In genomic region chr5:139392678-139393496, GRCh38 we compare ENCODE assay signal across 8 cellular contexts. TPM values are rescaled to one million over a fixed set of nuclear protein-coding genes. Genes with fewer than 3 reads are reported as not detected.
A peak's percentile ranks its signal among the peaks of the same experiment; 100 is the strongest.
DNase-seq lines count a peak whose midpoint lies in the region; ATAC-seq and TF ChIP-seq lines count a peak whose summit lies in the region.

No MANE protein-coding gene starts in this region.

- H2AFZ ChIP-seq in HCT116 (ENCODE audit: low read depth, low read length, poor library complexity, severe bottlenecking) = peak overlapping the region; percentile 68

- CTCF ChIA-PET in HCT116 (lab: Charles Lee) = interaction anchor here (0.6 to 3.2 kb wide), 6 partner anchors 9 to 846 kb away, joined by 3 to 10 read pairs (median 4); partner anchors contain the start of gene SPATA24

- no peak for TF ChIP-seq RAD21 in HCT116 (IDR thresholded peaks at IDR 0.05; ENCODE audit: low read depth)

- no peaks in the 10 kb centered on the region for H3K36me3 ChIP-seq in HCT116 (ENCODE audit: control insufficient read depth in 1 of 2, insufficient read depth in 2 of 2, low read length in 2 of 2)
- no peaks in the 10 kb centered on the region for H3K36me3 ChIP-seq in mucosa of stomach (ENCODE audit: control insufficient read depth, insufficient read depth, low read length)

- H3K27ac ChIP-seq in HCT116 (ENCODE audit: low read depth, low read length) = peak overlapping the region; percentile 82

- peak overlapping the region; percentile 87 for H3K4me2 ChIP-seq in HCT116 (ENCODE audit: low read length)

- H3K9ac ChIP-seq in HCT116 (ENCODE audit: low read length) = peak overlapping the region; percentile 89
- H3K9ac ChIP-seq in mucosa of stomach (ENCODE audit: low read length) = peak overlapping the region; percentile 47

- RAD21 ChIA-PET in HCT116 (lab: Charles Lee; ENCODE audit: low non-redundant PET in 1 of 2, low total read pairs in 2 of 2, uncharacterized antibody in 2 of 2, unreplicated experiment in 2 of 2) = no interaction called here

- in situ Hi-C loops in GM13976 (cut with MboI; ENCODE audit: low sequenced_read_pairs, unreplicated experiment) = no loop called here

- TF ChIP-seq POLR2A in HCT116 (IDR thresholded peaks at IDR 0.05; ENCODE audit: borderline replicate concordance, extremely low read depth, insufficient read depth, insufficient read length) = peak; percentile 16

- H3K9me3 ChIP-seq in HCT116 (ENCODE audit: control insufficient read depth in 1 of 2, insufficient read depth in 1 of 2, low read depth in 1 of 2, low read length in 2 of 2) = no peaks in the 10 kb centered on the region
- no peaks in the 10 kb centered on the region for H3K9me3 ChIP-seq in mucosa of stomach (ENCODE audit: control insufficient read depth, low read length)

- H3K27me3 ChIP-seq in HCT116 (ENCODE audit: insufficient read depth, low read length) = no peaks in the 10 kb centered on the region
- peaks cover 4% of the 10 kb centered on the region for H3K27me3 ChIP-seq in mucosa of stomach (ENCODE audit: control insufficient read depth, insufficient read depth, low read length)

- ATAC-seq in HCT116 = peak; percentile 82

- POLR2A ChIA-PET in HCT116 (lab: Charles Lee) = interaction anchor here (0.6 to 1.1 kb wide), 3 partner anchors 11 to 115 kb away, joined by 3 to 4 read pairs (median 4); partner anchors contain the start of gene SPATA24

- BruUV-seq in HCT116 (replicated peaks; lab: Mats Ljungman, UMichigan) = TSS peak; percentile 60

- peak; percentile 92 for TF ChIP-seq CTCF in GM13976 (IDR thresholded peaks at IDR 0.05; ENCODE audit: borderline replicate concordance, control extremely low read depth, extremely low read depth, insufficient read depth, missing control alignments)
- TF ChIP-seq CTCF in HCT116 (IDR thresholded peaks at IDR 0.05 in 2 of 3, conservative IDR thresholded peaks at IDR 0.05 in 1 of 3; ENCODE audit: borderline replicate concordance in 1 of 3, insufficient read depth in 1 of 3, low read depth in 2 of 3, low read length in 2 of 3) = peak in 2 of 3 experiments; percentile 76 to 81; a peak in 4 of 6 replicates

- peak; percentile 91 for DNase-seq in GM13976 (ENCODE audit: low spot score)
- peak; percentile 66 for DNase-seq in HCT116 (ENCODE audit: low read depth, low spot score)
- DNase-seq in NCI-H1930 (lab: John Stamatoyannopoulos, UW) = peak; percentile 30 to 42
- DNase-seq in activated CD4-positive, alpha-beta T cell treated with anti-CD3 and anti-CD28 coated beads, Interleukin-2, amount 50 U/mL, for 24 hours (ENCODE audit: low read depth in 1 of 2, low spot score in 1 of 2) = peak; percentile 55
- DNase-seq in effector CD8-positive, alpha-beta T cell (lab: John Stamatoyannopoulos, UW) = peak; percentile 56
- DNase-seq in stimulated activated naive CD4-positive, alpha-beta T cell (lab: John Stamatoyannopoulos, UW) = peak; percentile 35 to 67 (median 60)
- DNase-seq in glomerular visceral epithelial cell (ENCODE audit: extremely low spot score) = no peak

- H3K4me1 ChIP-seq in HCT116 (ENCODE audit: control insufficient read depth in 1 of 2, insufficient read depth in 2 of 2, low read length in 2 of 2) (peaks cover 15 to 56% of the 10 kb centered on the region in 2 experiments), mucosa of stomach (ENCODE audit: control insufficient read depth, insufficient read depth, low read length) (peaks cover 38% of the 10 kb centered on the region)

- H4K20me1 ChIP-seq in HCT116 (ENCODE audit: insufficient read depth) = no peaks in the 10 kb centered on the region

- no peaks in the 10 kb centered on the region for H3K9me2 ChIP-seq in HCT116 (ENCODE audit: insufficient read depth)

- H3K79me2 ChIP-seq in HCT116 (ENCODE audit: insufficient read depth, low read length) = peaks cover 8% of the 10 kb centered on the region; the same call in 1 of the 2 replicates

- H3K4me3 ChIP-seq in HCT116 (replicated peaks in 1 of 2; ENCODE audit: low read depth in 1 of 2, low read length in 2 of 2) = peak overlapping the region; percentile 65 to 79
- peak overlapping the region; percentile 19 for H3K4me3 ChIP-seq in mucosa of stomach (ENCODE audit: low read length)

- intact Hi-C loops in HCT116 (cut with micrococcal nuclease) = loop anchor here (1.0 to 5.0 kb wide), 4 partner anchors 51 to 816 kb away; partner anchors contain the start of genes HSPA9 and MATR3

TF ChIP-seq in HCT116, 20 proteins besides CTCF, POLR2A, EP300 and RAD21:
- TF ChIP-seq ZFX (IDR thresholded peaks at IDR 0.05) = peak; percentile 84
- TF ChIP-seq EZH2phosphoT487 (IDR thresholded peaks at IDR 0.05; ENCODE audit: borderline replicate concordance) = no peak
- TF ChIP-seq TCF7L2 (IDR thresholded peaks at IDR 0.05; ENCODE audit: borderline replicate concordance, extremely low read depth, insufficient read depth, insufficient read length) = no peak
- TF ChIP-seq, protein P1, sequence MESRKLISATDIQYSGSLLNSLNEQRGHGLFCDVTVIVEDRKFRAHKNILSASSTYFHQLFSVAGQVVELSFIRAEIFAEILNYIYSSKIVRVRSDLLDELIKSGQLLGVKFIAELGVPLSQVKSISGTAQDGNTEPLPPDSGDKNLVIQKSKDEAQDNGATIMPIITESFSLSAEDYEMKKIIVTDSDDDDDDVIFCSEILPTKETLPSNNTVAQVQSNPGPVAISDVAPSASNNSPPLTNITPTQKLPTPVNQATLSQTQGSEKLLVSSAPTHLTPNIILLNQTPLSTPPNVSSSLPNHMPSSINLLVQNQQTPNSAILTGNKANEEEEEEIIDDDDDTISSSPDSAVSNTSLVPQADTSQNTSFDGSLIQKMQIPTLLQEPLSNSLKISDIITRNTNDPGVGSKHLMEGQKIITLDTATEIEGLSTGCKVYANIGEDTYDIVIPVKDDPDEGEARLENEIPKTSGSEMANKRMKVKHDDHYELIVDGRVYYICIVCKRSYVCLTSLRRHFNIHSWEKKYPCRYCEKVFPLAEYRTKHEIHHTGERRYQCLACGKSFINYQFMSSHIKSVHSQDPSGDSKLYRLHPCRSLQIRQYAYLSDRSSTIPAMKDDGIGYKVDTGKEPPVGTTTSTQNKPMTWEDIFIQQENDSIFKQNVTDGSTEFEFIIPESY (IDR thresholded peaks at IDR 0.05; ENCODE audit: extremely low read depth, insufficient replicate concordance, low read length) = peak; percentile 75
- peak; percentile 53; the same call in 1 of the 2 replicates for TF ChIP-seq POLR2AphosphoS5 (IDR thresholded peaks at IDR 0.05; ENCODE audit: low read depth, low read length)
- peak; percentile 65 for TF ChIP-seq YY1 (IDR thresholded peaks at IDR 0.05; ENCODE audit: extremely low read depth, insufficient replicate concordance, low read depth, low read length)

RNA-seq across cellular contexts. Expression of gene PROB1, which starts 2.0 kb away (rescaled TPM):
- 1.7 TPM for total RNA-seq in HCT116 (2021; ENCODE audit: unreplicated experiment)
- polyA plus RNA-seq in HCT116 (2012) = 1.4 and 1.7 TPM in 2 replicates

RNA-seq across cellular contexts. Expression of gene MZB1, which starts 3.2 kb away (rescaled TPM):
- total RNA-seq in HCT116 (2021; ENCODE audit: unreplicated experiment) = 0.81 TPM
- polyA plus RNA-seq in HCT116 (2012) = not detected in 2 replicates

RNA-seq across cellular contexts. Expression of gene SLC23A1, which starts 9.8 kb away (rescaled TPM):
- not detected for total RNA-seq in HCT116 (2021; ENCODE audit: unreplicated experiment)
- polyA plus RNA-seq in HCT116 (2012) = 0.02 TPM in 1 of 2 replicates, not detected in the other

RNA-seq across cellular contexts. Expression of gene SPATA24, which starts 11.0 kb away (rescaled TPM):
- 3.1 TPM for total RNA-seq in HCT116 (2021; ENCODE audit: unreplicated experiment)
- polyA plus RNA-seq in HCT116 (2012) = 3.8 and 5.8 TPM in 2 replicates

RNA-seq across cellular contexts. Expression of gene DNAJC18, which starts 46.4 kb away (rescaled TPM):
- 5.7 TPM for total RNA-seq in HCT116 (2021; ENCODE audit: unreplicated experiment)
- polyA plus RNA-seq in HCT116 (2012) = 2.1 and 3.8 TPM in 2 replicates
